Comparison of ENCODE assay signal across 2 cellular contexts in genomic region chr4:186169942-186170802, GRCh38.
TF ChIP-seq lines count a peak whose summit lies in the region.

No MANE protein-coding gene starts in this region.

TF ChIP-seq in SK-N-SH treated with all-trans-retinoic acid at 6 μM for 48 hours, 23 proteins besides CTCF, POLR2A, EP300 and RAD21:
- no peak for TF ChIP-seq CSRNP3 (CRISPR knock-in tag; IDR thresholded peaks at IDR 0.05)
- TF ChIP-seq ZNF70 (CRISPR knock-in tag; IDR thresholded peaks at IDR 0.05): no peak
- no peak for TF ChIP-seq ESRRG (CRISPR knock-in tag; IDR thresholded peaks at IDR 0.05)
- TF ChIP-seq TCF4 (CRISPR knock-in tag; IDR thresholded peaks at IDR 0.05; ENCODE audit: borderline replicate concordance): no peak
- TF ChIP-seq, protein P1, sequence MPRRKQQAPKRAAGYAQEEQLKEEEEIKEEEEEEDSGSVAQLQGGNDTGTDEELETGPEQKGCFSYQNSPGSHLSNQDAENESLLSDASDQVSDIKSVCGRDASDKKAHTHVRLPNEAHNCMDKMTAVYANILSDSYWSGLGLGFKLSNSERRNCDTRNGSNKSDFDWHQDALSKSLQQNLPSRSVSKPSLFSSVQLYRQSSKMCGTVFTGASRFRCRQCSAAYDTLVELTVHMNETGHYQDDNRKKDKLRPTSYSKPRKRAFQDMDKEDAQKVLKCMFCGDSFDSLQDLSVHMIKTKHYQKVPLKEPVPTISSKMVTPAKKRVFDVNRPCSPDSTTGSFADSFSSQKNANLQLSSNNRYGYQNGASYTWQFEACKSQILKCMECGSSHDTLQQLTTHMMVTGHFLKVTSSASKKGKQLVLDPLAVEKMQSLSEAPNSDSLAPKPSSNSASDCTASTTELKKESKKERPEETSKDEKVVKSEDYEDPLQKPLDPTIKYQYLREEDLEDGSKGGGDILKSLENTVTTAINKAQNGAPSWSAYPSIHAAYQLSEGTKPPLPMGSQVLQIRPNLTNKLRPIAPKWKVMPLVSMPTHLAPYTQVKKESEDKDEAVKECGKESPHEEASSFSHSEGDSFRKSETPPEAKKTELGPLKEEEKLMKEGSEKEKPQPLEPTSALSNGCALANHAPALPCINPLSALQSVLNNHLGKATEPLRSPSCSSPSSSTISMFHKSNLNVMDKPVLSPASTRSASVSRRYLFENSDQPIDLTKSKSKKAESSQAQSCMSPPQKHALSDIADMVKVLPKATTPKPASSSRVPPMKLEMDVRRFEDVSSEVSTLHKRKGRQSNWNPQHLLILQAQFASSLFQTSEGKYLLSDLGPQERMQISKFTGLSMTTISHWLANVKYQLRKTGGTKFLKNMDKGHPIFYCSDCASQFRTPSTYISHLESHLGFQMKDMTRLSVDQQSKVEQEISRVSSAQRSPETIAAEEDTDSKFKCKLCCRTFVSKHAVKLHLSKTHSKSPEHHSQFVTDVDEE (CRISPR knock-in tag; IDR thresholded peaks at IDR 0.05): no peak
- no peak for TF ChIP-seq ZC3H10 (CRISPR knock-in tag; IDR thresholded peaks at IDR 0.05)
- TF ChIP-seq ISL1 (CRISPR knock-in tag; IDR thresholded peaks at IDR 0.05): no peak

TF ChIP-seq in SK-N-SH, 30 proteins besides CTCF, POLR2A, EP300 and RAD21:
- TF ChIP-seq ELF1 (IDR thresholded peaks at IDR 0.05): no peak
- TF ChIP-seq MEF2A (IDR thresholded peaks at IDR 0.05; ENCODE audit: borderline replicate concordance, low read depth): no peak
